Comparison of ENCODE assay signal across 9 cellular contexts in the genomic region with DNA sequence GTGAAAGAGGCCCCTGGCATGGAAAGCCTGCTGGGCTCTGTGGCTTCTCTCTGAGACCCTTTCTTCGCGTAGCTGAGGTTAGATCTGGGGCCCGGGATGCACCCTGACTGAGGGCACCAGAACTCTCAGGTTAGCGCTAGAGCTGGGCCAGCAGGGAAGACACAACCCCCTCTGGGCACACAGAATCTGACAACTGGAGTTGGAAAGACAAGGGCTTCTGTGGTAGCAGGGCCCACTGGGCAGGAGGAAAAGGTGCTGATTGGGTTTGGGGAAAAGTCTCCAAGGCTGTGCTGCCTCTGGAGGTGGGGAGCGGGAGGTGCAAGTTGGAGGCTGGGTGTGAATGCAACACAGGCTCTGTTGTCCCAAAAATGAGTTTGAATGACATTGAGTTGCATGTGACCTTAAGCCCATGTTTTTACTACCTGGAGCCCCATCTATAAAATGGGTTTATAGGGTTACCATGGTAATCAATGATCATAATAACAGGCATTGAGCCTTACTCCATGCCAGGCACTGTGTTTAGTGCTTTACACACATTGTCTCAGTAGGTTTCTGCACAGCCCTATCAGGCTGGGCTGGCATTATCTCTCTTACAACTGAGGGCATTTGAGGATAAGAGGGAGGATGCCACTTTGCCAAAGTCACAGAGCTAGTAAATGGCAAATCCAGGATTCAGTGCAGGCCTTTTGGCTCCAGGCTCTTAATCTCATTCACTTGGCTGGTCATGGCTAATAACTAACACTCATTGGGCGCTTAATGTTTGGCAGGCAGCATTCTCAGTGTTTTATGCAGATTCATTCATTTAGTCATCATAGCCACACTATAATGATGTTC. TPM values are rescaled to one million over a fixed set of nuclear protein-coding genes. Genes with fewer than 3 reads are reported as not detected.
DNase-seq lines count a peak whose midpoint lies in the region; ATAC-seq and TF ChIP-seq lines count a peak whose summit lies in the region.
"Had no signal": no experiment of that assay in that cellular context is flagged by ENCODE, and none has a peak within 500 bp of the region (broad histone marks: within the 10 kb centered on the region; RNA-seq: fewer than 3 reads in every experiment).

No MANE protein-coding gene starts in this region.

- no peak for DNase-seq in Right ventricle myocardium superior
- no peak for DNase-seq in Right ventricle myocardium inferior (ENCODE audit: missing footprints)
- peak; percentile 58 for DNase-seq in SK-N-SH
- DNase-seq in foreskin fibroblast, result no peak
- peak in 1 of 2 donors; percentile 27 for DNase-seq in stimulated activated naive CD8-positive, alpha-beta T cell treated with anti-CD3 and anti-CD28 coated beads, Interleukin-15, amount 100 ng/mL, for 72 hours
- no peak for DNase-seq in SHP77 treated with DMSO at 0.1 percent for 48 hours (lab: John Stamatoyannopoulos, UW)
- no peak for DNase-seq in GF-D8 (lab: John Stamatoyannopoulos, UW)

- WGBS in SK-N-SH (ENCODE audit: low lambda C conversion rate), result 72% methylated on average over 6 of the region's 6 CpGs

- no peaks in the 10 kb centered on the region for H3F3A ChIP-seq in SK-N-SH (replicated peaks; ENCODE audit: insufficient read depth)

- H3K9me2 ChIP-seq in SK-N-SH, result no peaks in the 10 kb centered on the region

- peaks cover 19% of the 10 kb centered on the region for H3K27me3 Mint-ChIP-seq in stimulated activated naive CD8-positive, alpha-beta T cell treated with anti-CD3 and anti-CD28 coated beads, Interleukin-15, amount 100 ng/mL, for 72 hours

- no peak overlapping the region for H3K27ac Mint-ChIP-seq in stimulated activated naive CD8-positive, alpha-beta T cell treated with anti-CD3 and anti-CD28 coated beads, Interleukin-15, amount 100 ng/mL, for 72 hours

- intact Hi-C loops in Right ventricle myocardium superior (cut with DNase I) (no loop called here), Right ventricle myocardium inferior (cut with DNase I) (no loop called here)

- no peak overlapping the region for H3K9ac ChIP-seq in SK-N-SH

- H3K4me3 ChIP-seq in SK-N-SH (ENCODE audit: low read depth in 2 of 2, low read length in 1 of 2) (no peak overlapping the region), foreskin fibroblast (ENCODE audit: low read depth in 1 of 2, low read length in 2 of 2) (no peak overlapping the region)
- H3K4me3 ChIP-seq: skin epidermis had no signal

- H3K4me1 ChIP-seq in SK-N-SH (ENCODE audit: control insufficient read depth in 1 of 2, insufficient read depth in 2 of 2, low read depth in 1 of 2, low read length in 1 of 2), result peaks cover 9 to 34% of the 10 kb centered on the region in 2 experiments; a peak in 3 of 4 replicates

- no peaks in the 10 kb centered on the region for H3K9me3 Mint-ChIP-seq in stimulated activated naive CD8-positive, alpha-beta T cell treated with anti-CD3 and anti-CD28 coated beads, Interleukin-15, amount 100 ng/mL, for 72 hours

- TF ChIP-seq CTCF in SK-N-SH (IDR thresholded peaks at IDR 0.05) (peak; percentile 59), foreskin fibroblast (IDR thresholded peaks at IDR 0.05; ENCODE audit: low read depth, low read length) (peak; percentile 56)

- peak overlapping the region; percentile 48 to 99 for H3K27ac ChIP-seq in SK-N-SH (ENCODE audit: low read depth in 2 of 2, low read length in 1 of 2)

- POLR2A ChIA-PET in SK-N-SH (lab: Yijun Ruan, JAX), result interaction anchor here (0.6 to 1.4 kb wide), 4 partner anchors 10 to 138 kb away, joined by 3 to 5 read pairs (median 4); a partner anchor contains a TSS

- H3K4me1 Mint-ChIP-seq in stimulated activated naive CD8-positive, alpha-beta T cell treated with anti-CD3 and anti-CD28 coated beads, Interleukin-15, amount 100 ng/mL, for 72 hours, result peaks cover 34% of the 10 kb centered on the region

- CTCF ChIA-PET in SK-N-SH (lab: Yijun Ruan, JAX), result interaction anchor here (0.6 to 7.2 kb wide), 28 partner anchors 7 to 132 kb away, joined by 3 to 42 read pairs (median 4); a partner anchor contains a TSS

- no peaks in the 10 kb centered on the region for H3K79me2 ChIP-seq in SK-N-SH (ENCODE audit: insufficient read depth)

- TF ChIP-seq EP300 in SK-N-SH (IDR thresholded peaks at IDR 0.05; ENCODE audit: borderline replicate concordance in 1 of 2, low read depth in 1 of 2, low read length in 1 of 2), result peak in 1 of 2 experiments; percentile 57; a peak in 2 of 4 replicates

- peak overlapping the region; percentile 86; the same call in 1 of the 2 replicates for H2AFZ ChIP-seq in SK-N-SH (ENCODE audit: low read depth)

- no peak overlapping the region for H3K4me3 Mint-ChIP-seq in stimulated activated naive CD8-positive, alpha-beta T cell treated with anti-CD3 and anti-CD28 coated beads, Interleukin-15, amount 100 ng/mL, for 72 hours

- no peaks in the 10 kb centered on the region for H4K20me1 ChIP-seq in SK-N-SH (ENCODE audit: insufficient read depth)

- H3K36me3 ChIP-seq in SK-N-SH (replicated peaks in 1 of 2; ENCODE audit: control insufficient read depth in 1 of 2, insufficient read depth in 2 of 2, low read length in 1 of 2), result no peaks in the 10 kb centered on the region

- H3K27me3 ChIP-seq in SK-N-SH (ENCODE audit: insufficient read depth), result no peaks in the 10 kb centered on the region

- no peaks in the 10 kb centered on the region for H3K9me3 ChIP-seq in SK-N-SH

- peak; percentile 52 for TF ChIP-seq RAD21 in SK-N-SH (IDR thresholded peaks at IDR 0.05; ENCODE audit: low read length)

- peak; percentile 26 for ATAC-seq in Right ventricle myocardium superior (ENCODE audit: poor library complexity)
- no peak for ATAC-seq in Right ventricle myocardium inferior
- peak; percentile 72 for ATAC-seq in stimulated activated naive CD8-positive, alpha-beta T cell treated with anti-CD3 and anti-CD28 coated beads, Interleukin-15, amount 100 ng/mL, for 72 hours
- no peak for ATAC-seq in HG02884 (IDR thresholded peaks at IDR 0.05; ENCODE audit: unreplicated experiment)

- peak overlapping the region; percentile 42; the same call in 1 of the 2 replicates for H3K4me2 ChIP-seq in SK-N-SH

TF ChIP-seq in SK-N-SH, 30 proteins besides CTCF, POLR2A, EP300 and RAD21:
- TF ChIP-seq SMC3 (IDR thresholded peaks at IDR 0.05; ENCODE audit: low read depth, low read length) (peak; percentile 25; the same call in 1 of the 2 replicates), GATA2 (CRISPR knock-in tag; IDR thresholded peaks at IDR 0.05) (peak; percentile 3; the same call in 1 of the 2 replicates), POLR2AphosphoS5 (IDR thresholded peaks at IDR 0.05; ENCODE audit: low read depth, low read length) (no peak), CHD2 (IDR thresholded peaks at IDR 0.05; ENCODE audit: low read length, partially characterized antibody) (peak; percentile 6), RCOR1 (IDR thresholded peaks at IDR 0.05; ENCODE audit: low read length) (no peak), FOSL2 (IDR thresholded peaks at IDR 0.05; ENCODE audit: borderline replicate concordance, low read depth) (no peak)
TF ChIP-seq in SK-N-SH: peak in this region for 3.

RNA-seq across cellular contexts. Expression of a gene that starts 9.5 kb away (rescaled TPM):
- total RNA-seq in Right ventricle myocardium superior, result 157 TPM
- 228 TPM for total RNA-seq in Right ventricle myocardium inferior
- polyA plus RNA-seq in SK-N-SH (2012; rRNA removed), result 101 and 128 TPM in 2 replicates
- polyA plus RNA-seq in SK-N-SH (2012; cell fraction: cytosol; rRNA removed), result 92.5 and 132 TPM in 2 replicates
- 60.9 and 69.1 TPM in 2 replicates for polyA plus RNA-seq in SK-N-SH (2012; cell fraction: nucleus; rRNA removed)

RNA-seq across cellular contexts. Expression of a gene that starts 16.1 kb away (rescaled TPM):
- total RNA-seq in Right ventricle myocardium superior, result 2.9 TPM
- total RNA-seq in Right ventricle myocardium inferior, result 3.0 TPM
- polyA plus RNA-seq in SK-N-SH (2012; rRNA removed), result 20.6 and 23.2 TPM in 2 replicates
- 31.8 and 42.2 TPM in 2 replicates for polyA plus RNA-seq in SK-N-SH (2012; cell fraction: cytosol; rRNA removed)
- polyA plus RNA-seq in SK-N-SH (2012; cell fraction: nucleus; rRNA removed), result 11.8 and 25.8 TPM in 2 replicates

Comparison
In these comparisons a context has a peak if more than half of its experiments do, and no peak if none do; other contexts are left out.
1. ATAC-seq: peak in Right ventricle myocardium superior (single experiment) and stimulated activated naive CD8-positive, alpha-beta T cell treated with anti-CD3 and anti-CD28 coated beads, Interleukin-15, amount 100 ng/mL, for 72 hours (single experiment); none in Right ventricle myocardium inferior (single experiment) and HG02884 (single experiment).